ENCODE assay signal across 8 cellular contexts in genomic region chr17:8057691-8058114, GRCh38. TPM values are rescaled to one million over a fixed set of nuclear protein-coding genes. Genes with fewer than 3 reads are reported as not detected.
DNase-seq lines count a peak whose midpoint lies in the region; ATAC-seq and TF ChIP-seq lines count a peak whose summit lies in the region.

No MANE protein-coding gene starts in this region.

- H2BK12ac ChIP-seq in mesenchymal stem cell (ENCODE audit: low read length in 2 of 2) = no peak overlapping the region

- no peak overlapping the region for H3K9ac ChIP-seq in mesenchymal stem cell (ENCODE audit: low read length)

- H2BK15ac ChIP-seq in mesenchymal stem cell (ENCODE audit: low read depth, poor library complexity, severe bottlenecking) = no peak overlapping the region

- no peak overlapping the region for H2AK5ac ChIP-seq in mesenchymal stem cell (ENCODE audit: low read length, severe bottlenecking)

- no peak overlapping the region for H3K4me2 ChIP-seq in mesenchymal stem cell (ENCODE audit: low read length, poor library complexity, severe bottlenecking)

- intact Hi-C loops in testis (cut with DNase I; ENCODE audit: low total_unique reads) = no loop called here

- H2BK120ac ChIP-seq in mesenchymal stem cell (ENCODE audit: low read depth, low read length) = no peak overlapping the region

- H3K36me3 ChIP-seq in mesenchymal stem cell (ENCODE audit: control insufficient read depth in 1 of 2, insufficient read depth in 2 of 2, low read depth in 1 of 2, low read length in 2 of 2) (no peaks in the 10 kb centered on the region), testis (ENCODE audit: low read depth, missing control alignments) (no peaks in the 10 kb centered on the region)

- TF ChIP-seq CTCF in testis (IDR thresholded peaks at IDR 0.05) = peak; percentile 67 to 71 (median 68)

- no peaks in the 10 kb centered on the region for H3K79me1 ChIP-seq in mesenchymal stem cell (replicated peaks; ENCODE audit: low read length, poor library complexity, severe bottlenecking)

- H3K27me3 ChIP-seq in mesenchymal stem cell (ENCODE audit: control insufficient read depth in 1 of 2, insufficient read depth in 1 of 2, low read length in 2 of 2) = peaks cover 55 to 56% of the 10 kb centered on the region in 2 experiments
- H3K27me3 ChIP-seq in testis = no peaks in the 10 kb centered on the region

- H4K8ac ChIP-seq in mesenchymal stem cell (ENCODE audit: low read length) = peak overlapping the region; percentile 29

- no peak overlapping the region for H3K4ac ChIP-seq in mesenchymal stem cell (ENCODE audit: low read depth in 1 of 2, low read length in 2 of 2)

- ATAC-seq in HG03432 (IDR thresholded peaks at IDR 0.05; ENCODE audit: unreplicated experiment) (peak; percentile 39), GM21723 (IDR thresholded peaks at IDR 0.05; ENCODE audit: unreplicated experiment) (no peak)

- no peak for TF ChIP-seq POLR2A in testis (IDR thresholded peaks at IDR 0.05)

- no peak overlapping the region for H3K23ac ChIP-seq in mesenchymal stem cell (ENCODE audit: low read length in 2 of 2)

- H3K4me1 ChIP-seq in mesenchymal stem cell (ENCODE audit: control insufficient read depth, insufficient read depth, low read depth, low read length) (peaks cover 6% of the 10 kb centered on the region), testis (no peaks in the 10 kb centered on the region)

- H4K91ac ChIP-seq in mesenchymal stem cell (ENCODE audit: low read length) = no peak overlapping the region

- no peak overlapping the region for H2BK5ac ChIP-seq in mesenchymal stem cell (ENCODE audit: low read depth, low read length, poor library complexity, severe bottlenecking)

- no peak overlapping the region for H3K18ac ChIP-seq in mesenchymal stem cell (ENCODE audit: low read depth in 1 of 2, low read length in 2 of 2)

- H2AFZ ChIP-seq in mesenchymal stem cell (ENCODE audit: low read depth, low read length) = no peak overlapping the region

- H3K27ac ChIP-seq in mesenchymal stem cell (ENCODE audit: low read length, poor library complexity, severe bottlenecking) = no peak overlapping the region
- H3K27ac ChIP-seq in testis = no peak overlapping the region

- H3K4me3 ChIP-seq in mesenchymal stem cell (ENCODE audit: insufficient read depth in 1 of 2, low read depth in 1 of 2, low read length in 2 of 2) (no peak overlapping the region), testis (no peak overlapping the region)

- H3K9me3 ChIP-seq in mesenchymal stem cell (ENCODE audit: control insufficient read depth, low read length) = no peaks in the 10 kb centered on the region
- H3K9me3 ChIP-seq in testis = no peaks in the 10 kb centered on the region

- in situ Hi-C loops in Caki2 (cut with HindIII; ENCODE audit: low pct_unique_long_range_greater_than_20kb, low sequenced_read_pairs) = no loop called here

- WGBS in mesenchymal stem cell = 13% methylated on average over 14 of the region's 14 CpGs
- 4 to 6% methylated on average over 13 to 14 of the region's 14 CpGs for WGBS in testis, 2 donors

- peak; percentile 50 for DNase-seq in Caki2 (ENCODE audit: low read depth)
- DNase-seq in NCI-H526 treated with DMSO at 0.1 percent for 48 hours (lab: John Stamatoyannopoulos, UW) = peak; percentile 70
- DNase-seq in activated CD4-positive, alpha-beta T cell treated with anti-CD3 and anti-CD28 coated beads, Interleukin-2, amount 50 U/mL, for 4 hours = peak; percentile 26 to 33
- DNase-seq in epidermal melanocyte (ENCODE audit: insufficient read length, low spot score) = peak; percentile 93
- DNase-seq in mesenchymal stem cell = peak; percentile 85
- peak; percentile 69 for DNase-seq in testis

- no peak overlapping the region for H3K14ac ChIP-seq in mesenchymal stem cell (ENCODE audit: low read length in 2 of 2)

RNA-seq across cellular contexts. Expression of gene ALOX15B, which starts 18.8 kb away (rescaled TPM):
- not detected in 2 replicates for total RNA-seq in Caki2 (2014; rRNA removed; shearing (Covaris generic); ENCODE audit: low replicate concordance)
- polyA plus RNA-seq in mesenchymal stem cell (2013, experiment 1 of 2) = 0.11 TPM
- polyA plus RNA-seq in mesenchymal stem cell (2013, experiment 2 of 2) = 0.11 TPM
- total RNA-seq in testis = 1 to 10 TPM in 1 of 2 donors, under 1 TPM in 1; 0.79 to 2.2 TPM
- 1.8 TPM for polyA plus RNA-seq in testis (ENCODE audit: insufficient read depth, low read depth, low replicate concordance)

RNA-seq across cellular contexts. Expression of gene ALOX12B, which starts 29.8 kb away (rescaled TPM):
- 0.74 TPM in 1 of 2 replicates, not detected in the other for total RNA-seq in Caki2 (2014; rRNA removed; shearing (Covaris generic); ENCODE audit: low replicate concordance)
- polyA plus RNA-seq in mesenchymal stem cell (2013, experiment 1 of 2) = not detected
- polyA plus RNA-seq in mesenchymal stem cell (2013, experiment 2 of 2) = not detected
- under 1 TPM; 0.87 to 0.99 TPM for total RNA-seq in testis
- polyA plus RNA-seq in testis (ENCODE audit: insufficient read depth, low read depth, low replicate concordance) = 1.1 TPM

RNA-seq across cellular contexts. Expression of gene GUCY2D, which starts 55.3 kb away (rescaled TPM):
- total RNA-seq in Caki2 (2014; rRNA removed; shearing (Covaris generic); ENCODE audit: low replicate concordance) = not detected in 2 replicates
- not detected for polyA plus RNA-seq in mesenchymal stem cell (2013, experiment 1 of 2)
- polyA plus RNA-seq in mesenchymal stem cell (2013, experiment 2 of 2) = not detected
- total RNA-seq in testis = 1 to 10 TPM; 1.3 to 1.7 TPM
- polyA plus RNA-seq in testis (ENCODE audit: insufficient read depth, low read depth, low replicate concordance) = 2.4 TPM

Comparison
In these comparisons a context has a peak if more than half of its experiments do, and no peak if none do; other contexts are left out.
1. DNase-seq: peak in every context shown above with its lines; median percentile 93 in epidermal melanocyte; 85 in mesenchymal stem cell; 70 in NCI-H526 treated with DMSO at 0.1 percent for 48 hours; 69 in testis; 50 in Caki2; 30 in activated CD4-positive, alpha-beta T cell treated with anti-CD3 and anti-CD28 coated beads, Interleukin-2, amount 50 U/mL, for 4 hours.